ENCODE assay signal across 8 cellular contexts in the genomic region with DNA sequence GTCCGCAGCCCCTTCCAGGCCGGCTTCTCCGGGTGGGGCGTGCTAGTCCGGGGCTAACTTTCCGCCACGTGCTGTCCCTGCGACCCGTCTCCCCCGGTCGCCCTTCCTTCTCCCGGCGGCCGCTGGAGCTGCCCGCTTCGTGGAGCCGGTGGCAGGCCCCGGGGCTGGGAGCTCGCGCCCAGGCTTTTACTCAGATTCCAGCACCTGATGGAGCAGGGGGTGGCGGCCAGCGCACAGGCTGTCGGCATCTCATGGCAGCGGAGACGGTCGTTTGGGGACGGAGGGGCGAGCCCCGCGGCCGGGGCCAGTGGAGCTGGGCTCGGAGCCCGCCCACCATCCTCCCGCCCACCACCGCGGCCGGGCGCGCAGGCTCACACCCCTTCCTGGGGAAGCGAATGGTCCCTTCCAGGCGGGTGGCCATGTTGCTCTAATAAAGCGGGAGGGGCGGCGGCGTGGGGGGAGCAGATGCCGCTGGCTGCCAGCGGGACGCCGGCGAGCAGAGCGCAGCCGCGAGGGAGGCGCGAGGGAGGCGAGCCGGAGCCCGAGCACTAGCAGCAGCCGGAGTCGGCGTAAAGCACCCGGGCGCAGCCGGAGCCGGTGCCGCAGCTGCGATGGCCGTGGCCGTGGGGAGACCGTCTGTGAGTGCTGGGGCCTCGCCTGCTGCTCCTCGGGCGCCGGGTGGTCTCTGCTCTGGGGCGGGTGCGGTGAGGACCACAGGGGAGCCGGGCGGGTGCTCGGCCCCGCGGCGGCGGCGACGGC. TPM values are rescaled to one million over a fixed set of nuclear protein-coding genes. Genes with fewer than 3 reads are reported as not detected.
DNase-seq lines count a peak whose midpoint lies in the region; ATAC-seq and TF ChIP-seq lines count a peak whose summit lies in the region.

A gene (plus strand): TSS at position 460 of the 759 bp plus-strand sequence. CDS start 152 bp downstream, at position 612.

- peak within 1 kb of the TSS; percentile 61 for H2AFZ ChIP-seq in osteoblast (ENCODE audit: low read length)

- H3K27me3 ChIP-seq in osteoblast (ENCODE audit: insufficient read depth, low read length) (no peaks in the 10 kb centered on the region), testis (no peaks in the 10 kb centered on the region)

- ATAC-seq in HG02588 (IDR thresholded peaks at IDR 0.05; ENCODE audit: unreplicated experiment) (peak; percentile 72), SK-N-SH treated with all-trans-retinoic acid at 6 μM for 48 hours (peak; percentile 84)
- peak; percentile 53 to 72 for ATAC-seq in activated naive CD4-positive, alpha-beta T cell treated with anti-CD3 and anti-CD28 coated beads, Interleukin-2, amount 50 U/mL, for 72 hours

- H3K4me3 ChIP-seq in osteoblast (ENCODE audit: insufficient read depth, low read length) (peak within 1 kb of the TSS; percentile 99), testis (peak within 1 kb of the TSS; percentile 69 to 89)

- H3K9me3 ChIP-seq in osteoblast (ENCODE audit: low read depth, low read length) (no peaks in the 10 kb centered on the region), testis (no peaks in the 10 kb centered on the region)

- TF ChIP-seq POLR2A in testis (IDR thresholded peaks at IDR 0.05) = peak; percentile 15

- peaks cover 47% of the 10 kb centered on the region for H3K4me1 ChIP-seq in osteoblast (ENCODE audit: insufficient read depth, low read length)
- H3K4me1 ChIP-seq in testis = peaks cover 4% of the 10 kb centered on the region

- POLR2A ChIA-PET in GM10248 (lab: Yijun Ruan, JAX) = interaction anchor here (0.6 to 1.5 kb wide), 6 partner anchors 10 to 85 kb away, joined by 3 to 4 read pairs (median 3); no protein-coding TSS in a partner anchor

- no peak for TF ChIP-seq CTCF in GM10248 (IDR thresholded peaks at IDR 0.05; ENCODE audit: control extremely low read depth, extremely low read depth, low read depth, missing control alignments)
- TF ChIP-seq CTCF in osteoblast (IDR thresholded peaks at IDR 0.05; ENCODE audit: extremely low read depth, low read depth, low read length) = no peak
- TF ChIP-seq CTCF in testis (IDR thresholded peaks at IDR 0.05) = no peak

- H3K4me2 ChIP-seq in osteoblast (ENCODE audit: insufficient read depth, low read length) = peak within 1 kb of the TSS; percentile 96

- peaks cover 6 to 9% of the 10 kb centered on the region in 2 donors for H3K36me3 Mint-ChIP-seq in activated naive CD4-positive, alpha-beta T cell treated with anti-CD3 and anti-CD28 coated beads, Interleukin-2, amount 50 U/mL, for 72 hours

- DNase-seq in GM10248 (ENCODE audit: extremely low spot score) = peak; percentile 96
- peak; percentile 83 for DNase-seq in NCI-H1048 (lab: John Stamatoyannopoulos, UW)
- DNase-seq in activated naive CD4-positive, alpha-beta T cell treated with anti-CD3 and anti-CD28 coated beads, Interleukin-2, amount 50 U/mL, for 72 hours (ENCODE audit: low spot score in 2 of 2) = peak; percentile 68 to 76
- DNase-seq in glomerular endothelial cell (ENCODE audit: extremely low read depth, low read depth, low spot score) = no peak
- DNase-seq in osteoblast (ENCODE audit: insufficient read length, low spot score, missing footprints) = peak; percentile 98
- peak; percentile 92 for DNase-seq in testis

- H3K36me3 ChIP-seq in osteoblast (ENCODE audit: insufficient read depth, low read length) (peaks cover 11% of the 10 kb centered on the region), testis (ENCODE audit: low read depth, missing control alignments) (no peaks in the 10 kb centered on the region)

- intact Hi-C loops in testis (cut with DNase I; ENCODE audit: low total_unique reads) = no loop called here

- WGBS in testis, 2 donors = 0 to 1% methylated on average over 5 to 58 of the region's 85 CpGs

- H4K20me1 ChIP-seq in osteoblast (ENCODE audit: insufficient read depth, low read length) = peaks cover 49% of the 10 kb centered on the region

- H3K27ac Mint-ChIP-seq in activated naive CD4-positive, alpha-beta T cell treated with anti-CD3 and anti-CD28 coated beads, Interleukin-2, amount 50 U/mL, for 72 hours = peak within 1 kb of the TSS; percentile 9 to 90

- peak within 1 kb of the TSS; percentile 87 for H3K27ac ChIP-seq in osteoblast (ENCODE audit: low read depth, low read length)
- H3K27ac ChIP-seq in testis = peak within 1 kb of the TSS; percentile 87

- CTCF ChIA-PET in GM10248 (lab: Yijun Ruan, JAX) = interaction anchor here (0.6 to 1.8 kb wide), 5 partner anchors 9 to 94 kb away, joined by 3 to 4 read pairs (median 3); no protein-coding TSS in a partner anchor

- H3K79me2 ChIP-seq in osteoblast (ENCODE audit: insufficient read depth, low read length) = peaks cover 82% of the 10 kb centered on the region

- no peaks in the 10 kb centered on the region for H3K9me3 Mint-ChIP-seq in activated naive CD4-positive, alpha-beta T cell treated with anti-CD3 and anti-CD28 coated beads, Interleukin-2, amount 50 U/mL, for 72 hours

TF ChIP-seq in SK-N-SH treated with all-trans-retinoic acid at 6 μM for 48 hours, 23 proteins besides CTCF, POLR2A, EP300 and RAD21:
- TF ChIP-seq, protein P1, sequence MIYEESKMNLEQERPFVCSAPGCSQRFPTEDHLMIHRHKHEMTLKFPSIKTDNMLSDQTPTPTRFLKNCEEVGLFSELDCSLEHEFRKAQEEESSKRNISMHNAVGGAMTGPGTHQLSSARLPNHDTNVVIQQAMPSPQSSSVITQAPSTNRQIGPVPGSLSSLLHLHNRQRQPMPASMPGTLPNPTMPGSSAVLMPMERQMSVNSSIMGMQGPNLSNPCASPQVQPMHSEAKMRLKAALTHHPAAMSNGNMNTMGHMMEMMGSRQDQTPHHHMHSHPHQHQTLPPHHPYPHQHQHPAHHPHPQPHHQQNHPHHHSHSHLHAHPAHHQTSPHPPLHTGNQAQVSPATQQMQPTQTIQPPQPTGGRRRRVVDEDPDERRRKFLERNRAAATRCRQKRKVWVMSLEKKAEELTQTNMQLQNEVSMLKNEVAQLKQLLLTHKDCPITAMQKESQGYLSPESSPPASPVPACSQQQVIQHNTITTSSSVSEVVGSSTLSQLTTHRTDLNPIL (CRISPR knock-in tag; IDR thresholded peaks at IDR 0.05; ENCODE audit: low read depth) = no peak
- TF ChIP-seq ZNF565 (CRISPR knock-in tag; conservative IDR thresholded peaks at IDR 0.05; ENCODE audit: low read depth) (no peak), TOX (CRISPR knock-in tag; IDR thresholded peaks at IDR 0.05; ENCODE audit: borderline replicate concordance) (no peak)
- TF ChIP-seq, protein P2, sequence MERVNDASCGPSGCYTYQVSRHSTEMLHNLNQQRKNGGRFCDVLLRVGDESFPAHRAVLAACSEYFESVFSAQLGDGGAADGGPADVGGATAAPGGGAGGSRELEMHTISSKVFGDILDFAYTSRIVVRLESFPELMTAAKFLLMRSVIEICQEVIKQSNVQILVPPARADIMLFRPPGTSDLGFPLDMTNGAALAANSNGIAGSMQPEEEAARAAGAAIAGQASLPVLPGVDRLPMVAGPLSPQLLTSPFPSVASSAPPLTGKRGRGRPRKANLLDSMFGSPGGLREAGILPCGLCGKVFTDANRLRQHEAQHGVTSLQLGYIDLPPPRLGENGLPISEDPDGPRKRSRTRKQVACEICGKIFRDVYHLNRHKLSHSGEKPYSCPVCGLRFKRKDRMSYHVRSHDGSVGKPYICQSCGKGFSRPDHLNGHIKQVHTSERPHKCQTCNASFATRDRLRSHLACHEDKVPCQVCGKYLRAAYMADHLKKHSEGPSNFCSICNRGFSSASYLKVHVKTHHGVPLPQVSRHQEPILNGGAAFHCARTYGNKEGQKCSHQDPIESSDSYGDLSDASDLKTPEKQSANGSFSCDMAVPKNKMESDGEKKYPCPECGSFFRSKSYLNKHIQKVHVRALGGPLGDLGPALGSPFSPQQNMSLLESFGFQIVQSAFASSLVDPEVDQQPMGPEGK (CRISPR knock-in tag; IDR thresholded peaks at IDR 0.05; ENCODE audit: borderline replicate concordance) = peak; percentile 99

RNA-seq across cellular contexts. Expression of the gene that starts here (rescaled TPM):
- total RNA-seq in activated naive CD4-positive, alpha-beta T cell treated with anti-CD3 and anti-CD28 coated beads, Interleukin-2, amount 50 U/mL, for 72 hours = 10 to 100 TPM; 20.6 to 23.2 TPM
- 162 and 242 TPM in 2 replicates for total RNA-seq in glomerular endothelial cell
- total RNA-seq in osteoblast = 456 and 473 TPM in 2 replicates
- total RNA-seq in testis = 10 to 100 TPM; 21.2 to 22.8 TPM
- 15.5 TPM for polyA plus RNA-seq in testis (ENCODE audit: insufficient read depth, low read depth, low replicate concordance)
